Comparison of ENCODE assay signal across 13 cellular contexts in genomic region chr10:46941091-46941490, GRCh38. TPM values are rescaled to one million over a fixed set of nuclear protein-coding genes. Genes with fewer than 3 reads are reported as not detected.
DNase-seq lines count a peak whose midpoint lies in the region; ATAC-seq and TF ChIP-seq lines count a peak whose summit lies in the region.
"Not testable (repeated sequence)": the region's sequence is repeated elsewhere in the genome, so short reads cannot be mapped to it uniquely, and the experiment has no call there.
"Had no signal": no experiment of that assay in that cellular context is flagged by ENCODE, and none has a peak within 500 bp of the region (broad histone marks: within the 10 kb centered on the region; RNA-seq: fewer than 3 reads in every experiment).

No MANE protein-coding gene starts in this region.

- peak; percentile 94 for ATAC-seq in DND-41 (ENCODE audit: insufficient read depth, low read depth)
- peak; percentile 40; the same call in 1 of the 2 replicates for ATAC-seq in HCT116
- ATAC-seq in activated CD4-positive, alpha-beta T cell treated with anti-CD3 and anti-CD28 coated beads for 36 hours, result peak; percentile 63
- ATAC-seq in activated T-cell treated with anti-CD3 and anti-CD28 coated beads, Interleukin-2, amount 50 U/mL, for 72 hours (replicated peaks in 1 of 2), result peak; percentile 22 to 58
- peak; percentile 59 for ATAC-seq in memory B cell (ENCODE audit: low read depth)

- not testable (repeated sequence) for H3K9me3 ChIP-seq in DND-41 (ENCODE audit: insufficient read depth, low read length, severe bottlenecking); HCT116 (ENCODE audit: control insufficient read depth in 1 of 2, insufficient read depth in 1 of 2, low read depth in 1 of 2, low read length in 2 of 2)

- BruUV-seq in HCT116 (replicated peaks; lab: Mats Ljungman, UMichigan), result not testable (repeated sequence)

- not testable (repeated sequence) for H3K27me3 Mint-ChIP-seq in activated CD4-positive, alpha-beta T cell treated with anti-CD3 and anti-CD28 coated beads for 36 hours; activated T-cell treated with anti-CD3 and anti-CD28 coated beads, Interleukin-2, amount 50 U/mL, for 72 hours (ENCODE audit: low read depth); memory B cell

- not testable (repeated sequence) for H3K4me3 Mint-ChIP-seq in activated CD4-positive, alpha-beta T cell treated with anti-CD3 and anti-CD28 coated beads for 36 hours; activated T-cell treated with anti-CD3 and anti-CD28 coated beads, Interleukin-2, amount 50 U/mL, for 72 hours; memory B cell

- not testable (repeated sequence) for H3K27ac ChIP-seq in DND-41 (ENCODE audit: low read length); HCT116 (ENCODE audit: low read depth, low read length)

- CTCF ChIA-PET in HCT116 (lab: Charles Lee); activated CD4-positive, alpha-beta T cell treated with anti-CD3 and anti-CD28 coated beads for 36 hours (lab: Charles Lee): not testable (repeated sequence)

- H3K4me2 ChIP-seq in DND-41 (ENCODE audit: insufficient read depth, low read length); HCT116 (ENCODE audit: low read length): not testable (repeated sequence)

- not testable (repeated sequence) for H3K27ac Mint-ChIP-seq in activated CD4-positive, alpha-beta T cell treated with anti-CD3 and anti-CD28 coated beads for 36 hours; activated T-cell treated with anti-CD3 and anti-CD28 coated beads, Interleukin-2, amount 50 U/mL, for 72 hours; memory B cell

- intact Hi-C loops in HCT116 (cut with micrococcal nuclease); activated CD4-positive, alpha-beta T cell treated with anti-CD3 and anti-CD28 coated beads for 36 hours (cut with DNase I, micrococcal nuclease): not testable (repeated sequence)

- not testable (repeated sequence) for H2AFZ ChIP-seq in DND-41 (ENCODE audit: low read depth, low read length); HCT116 (ENCODE audit: low read depth, low read length, poor library complexity, severe bottlenecking)

- POLR2A ChIA-PET in HCT116 (lab: Charles Lee); activated CD4-positive, alpha-beta T cell treated with anti-CD3 and anti-CD28 coated beads for 36 hours (lab: Charles Lee): not testable (repeated sequence)

- not testable (repeated sequence) for TF ChIP-seq CTCF in DND-41 (IDR thresholded peaks at IDR 0.05; ENCODE audit: borderline replicate concordance, extremely low read depth, low read length, poor library complexity, severe bottlenecking); HCT116 (IDR thresholded peaks at IDR 0.05 in 2 of 3, conservative IDR thresholded peaks at IDR 0.05 in 1 of 3; ENCODE audit: borderline replicate concordance in 1 of 3, insufficient read depth in 1 of 3, low read depth in 2 of 3, low read length in 2 of 3)

- H3K4me1 Mint-ChIP-seq in activated CD4-positive, alpha-beta T cell treated with anti-CD3 and anti-CD28 coated beads for 36 hours; activated T-cell treated with anti-CD3 and anti-CD28 coated beads, Interleukin-2, amount 50 U/mL, for 72 hours (ENCODE audit: low read depth); memory B cell: not testable (repeated sequence)

- H3K36me3 Mint-ChIP-seq in activated CD4-positive, alpha-beta T cell treated with anti-CD3 and anti-CD28 coated beads for 36 hours (ENCODE audit: low read depth); activated T-cell treated with anti-CD3 and anti-CD28 coated beads, Interleukin-2, amount 50 U/mL, for 72 hours (ENCODE audit: insufficient read depth in 2 of 2); memory B cell: not testable (repeated sequence)

- H3K9me2 ChIP-seq in HCT116 (ENCODE audit: insufficient read depth), result not testable (repeated sequence)

- H3K36me3 ChIP-seq in DND-41 (ENCODE audit: insufficient read depth, low read length); HCT116 (ENCODE audit: control insufficient read depth in 1 of 2, insufficient read depth in 2 of 2, low read length in 2 of 2): not testable (repeated sequence)

- RAD21 ChIA-PET in HCT116 (lab: Charles Lee; ENCODE audit: low non-redundant PET in 1 of 2, low total read pairs in 2 of 2, uncharacterized antibody in 2 of 2, unreplicated experiment in 2 of 2), result not testable (repeated sequence)

- not testable (repeated sequence) for H3K4me1 ChIP-seq in DND-41 (ENCODE audit: insufficient read depth, low read length); HCT116 (ENCODE audit: control insufficient read depth in 1 of 2, insufficient read depth in 2 of 2, low read length in 2 of 2)

- H3K9ac ChIP-seq in DND-41 (ENCODE audit: low read depth, low read length); HCT116 (ENCODE audit: low read length): not testable (repeated sequence)

- H3K79me2 ChIP-seq in DND-41 (ENCODE audit: insufficient read depth, low read length); HCT116 (ENCODE audit: insufficient read depth, low read length): not testable (repeated sequence)

- H3K4me3 ChIP-seq in DND-41 (ENCODE audit: low read depth in 1 of 2, low read length in 2 of 2); HCT116 (replicated peaks in 1 of 2; ENCODE audit: low read depth in 1 of 2, low read length in 2 of 2); Jurkat, Clone E6-1 (ENCODE audit: low read length): not testable (repeated sequence)

- not testable (repeated sequence) for TF ChIP-seq RAD21 in HCT116 (IDR thresholded peaks at IDR 0.05; ENCODE audit: low read depth)

- H4K20me1 ChIP-seq in DND-41 (ENCODE audit: insufficient read depth, low read length); HCT116 (ENCODE audit: insufficient read depth): not testable (repeated sequence)

- TF ChIP-seq POLR2A in HCT116 (IDR thresholded peaks at IDR 0.05; ENCODE audit: borderline replicate concordance, extremely low read depth, insufficient read depth, insufficient read length), result not testable (repeated sequence)

- not testable (repeated sequence) for H3K27me3 ChIP-seq in DND-41 (ENCODE audit: insufficient read depth, low read length, poor library complexity); HCT116 (ENCODE audit: insufficient read depth, low read length)

- not testable (repeated sequence) for H3K9me3 Mint-ChIP-seq in activated CD4-positive, alpha-beta T cell treated with anti-CD3 and anti-CD28 coated beads for 36 hours (ENCODE audit: low read depth); activated T-cell treated with anti-CD3 and anti-CD28 coated beads, Interleukin-2, amount 50 U/mL, for 72 hours; memory B cell

- not testable (repeated sequence) for DNase-seq in DND-41; HCT116 (ENCODE audit: low read depth, low spot score); activated CD4-positive, alpha-beta T cell treated with anti-CD3 and anti-CD28 coated beads for 36 hours; activated T-cell treated with anti-CD3 and anti-CD28 coated beads, Interleukin-2, amount 50 U/mL, for 72 hours; memory B cell (ENCODE audit: low spot score in 2 of 2)
- DNase-seq in Jurkat, Clone E6-1 (ENCODE audit: low read depth, low spot score), result peak; percentile 15

RNA-seq across cellular contexts. Expression of gene PTPN20, which starts 29.9 kb away (rescaled TPM):
- not detected for total RNA-seq in HCT116 (2021; ENCODE audit: unreplicated experiment)
- polyA plus RNA-seq in HCT116 (2012), result 0.01 TPM in 1 of 2 replicates, not detected in the other
- polyA plus RNA-seq in Jurkat, Clone E6-1 (2012; ENCODE audit: insufficient read depth, insufficient read length), result not detected
- total RNA-seq in activated CD4-positive, alpha-beta T cell treated with anti-CD3 and anti-CD28 coated beads for 36 hours, result 1 to 10 TPM; 1.3 to 2.0 TPM
- total RNA-seq in activated T-cell treated with anti-CD3 and anti-CD28 coated beads, Interleukin-2, amount 50 U/mL, for 72 hours, result 1 to 10 TPM in 1 of 2 donors, under 1 TPM in 1; 0.99 to 1.1 TPM
- total RNA-seq: A172; A673; Caco-2; CD4-positive, CD25-positive, alpha-beta regulatory T cell; Daoy had no signal
- polyA plus RNA-seq: AG04450, CD14-positive monocyte had no signal

Comparison
In these comparisons a context has a peak if more than half of its experiments do, and no peak if none do; other contexts are left out.
1. ATAC-seq: peak in every context shown above with its lines; median percentile 94 in DND-41; 63 in activated CD4-positive, alpha-beta T cell treated with anti-CD3 and anti-CD28 coated beads for 36 hours; 59 in memory B cell; 40 in HCT116; 40 in activated T-cell treated with anti-CD3 and anti-CD28 coated beads, Interleukin-2, amount 50 U/mL, for 72 hours.